Comparison of ENCODE assay signal across 10 cellular contexts in genomic region chr1:234315091-234315541, GRCh38. TPM values are rescaled to one million over a fixed set of nuclear protein-coding genes. Genes with fewer than 3 reads are reported as not detected.
DNase-seq lines count a peak whose midpoint lies in the region; ATAC-seq and TF ChIP-seq lines count a peak whose summit lies in the region.
"Had no signal": no experiment of that assay in that cellular context is flagged by ENCODE, and none has a peak within 500 bp of the region (broad histone marks: within the 10 kb centered on the region; RNA-seq: fewer than 3 reads in every experiment).

No MANE protein-coding gene starts in this region.

- no peaks in the 10 kb centered on the region for H3K79me2 ChIP-seq in OCI-LY7 (ENCODE audit: insufficient read depth, low read depth, low read length)

- no peak overlapping the region for H3K4me3 Mint-ChIP-seq in activated CD4-positive, alpha-beta memory T cell treated with anti-CD3 and anti-CD28 coated beads for 36 hours
- H3K4me3 Mint-ChIP-seq in activated CD4-positive, alpha-beta memory T cell treated with anti-CD3 and anti-CD28 coated beads, Interleukin-2, amount 10 ng/mL, durations not matched to agents 7 days and 5 days, result no peak overlapping the region
- peak overlapping the region; percentile 63 for H3K4me3 Mint-ChIP-seq in central memory CD8-positive, alpha-beta T cell

- H3K9me3 Mint-ChIP-seq in activated CD4-positive, alpha-beta memory T cell treated with anti-CD3 and anti-CD28 coated beads for 36 hours, result no peaks in the 10 kb centered on the region
- no peaks in the 10 kb centered on the region for H3K9me3 Mint-ChIP-seq in activated CD4-positive, alpha-beta memory T cell treated with anti-CD3 and anti-CD28 coated beads, Interleukin-2, amount 10 ng/mL, durations not matched to agents 7 days and 5 days
- no peaks in the 10 kb centered on the region for H3K9me3 Mint-ChIP-seq in central memory CD8-positive, alpha-beta T cell

- H3K36me3 ChIP-seq in OCI-LY7 (ENCODE audit: insufficient read depth, low read length), result no peaks in the 10 kb centered on the region
- H3K36me3 ChIP-seq: BE2C had no signal

- no peak for TF ChIP-seq CTCF in OCI-LY7 (conservative IDR thresholded peaks at IDR 0.05; ENCODE audit: low read length)

- H2AFZ ChIP-seq in OCI-LY7 (ENCODE audit: low read length), result peak overlapping the region; percentile 71; the same call in 1 of the 2 replicates

- no peak overlapping the region for H3K4me3 ChIP-seq in OCI-LY7 (ENCODE audit: low read depth, low read length, poor library complexity, severe bottlenecking)

- peak; percentile 95 for ATAC-seq in central memory CD8-positive, alpha-beta T cell (replicated peaks; ENCODE audit: extremely low read depth, poor library complexity, severe bottlenecking)
- no peak for ATAC-seq in GM19328 (IDR thresholded peaks at IDR 0.05; ENCODE audit: unreplicated experiment)

- no peak overlapping the region for H3K27ac Mint-ChIP-seq in activated CD4-positive, alpha-beta memory T cell treated with anti-CD3 and anti-CD28 coated beads for 36 hours
- H3K27ac Mint-ChIP-seq in activated CD4-positive, alpha-beta memory T cell treated with anti-CD3 and anti-CD28 coated beads, Interleukin-2, amount 10 ng/mL, durations not matched to agents 7 days and 5 days, result no peak overlapping the region
- peak overlapping the region; percentile 93 for H3K27ac Mint-ChIP-seq in central memory CD8-positive, alpha-beta T cell (ENCODE audit: low read depth)

- POLR2A ChIA-PET in activated CD4-positive, alpha-beta memory T cell treated with anti-CD3 and anti-CD28 coated beads for 36 hours (lab: Charles Lee), result interaction anchor here (1.1 kb wide), 1 partner anchor 58 kb away, joined by 3 read pairs; the partner anchor contains the start of gene COA6
- POLR2A ChIA-PET in activated CD4-positive, alpha-beta memory T cell treated with anti-CD3 and anti-CD28 coated beads, Interleukin-2, amount 10 ng/mL, durations not matched to agents 7 days and 5 days (lab: Charles Lee), result no interaction called here
- POLR2A ChIA-PET in OCI-LY7 (lab: Charles Lee), result no interaction called here

- peaks cover 38% of the 10 kb centered on the region for H3K27me3 Mint-ChIP-seq in activated CD4-positive, alpha-beta memory T cell treated with anti-CD3 and anti-CD28 coated beads for 36 hours
- no peaks in the 10 kb centered on the region for H3K27me3 Mint-ChIP-seq in activated CD4-positive, alpha-beta memory T cell treated with anti-CD3 and anti-CD28 coated beads, Interleukin-2, amount 10 ng/mL, durations not matched to agents 7 days and 5 days
- H3K27me3 Mint-ChIP-seq in central memory CD8-positive, alpha-beta T cell, result no peaks in the 10 kb centered on the region

- DNase-seq in activated CD4-positive, alpha-beta memory T cell treated with anti-CD3 and anti-CD28 coated beads for 36 hours, result peak; percentile 35
- DNase-seq in activated CD4-positive, alpha-beta memory T cell treated with anti-CD3 and anti-CD28 coated beads, Interleukin-2, amount 10 ng/mL, durations not matched to agents 7 days and 5 days, result no peak
- DNase-seq in OCI-LY7 (ENCODE audit: low spot score) (peak; percentile 16), C1 segment of cervical spinal cord (lab: John Stamatoyannopoulos, UW) (no peak), DMS153 (lab: John Stamatoyannopoulos, UW) (no peak)
- DNase-seq in central memory CD8-positive, alpha-beta T cell (ENCODE audit: low spot score in 2 of 2), result peak in 1 of 2 donors; percentile 25
- DNase-seq in stimulated activated CD4-positive, alpha-beta T cell treated with anti-CD3 and anti-CD28 coated beads, Interleukin-4, amount 100 ng/mL, for 24 hours, result peak; percentile 59
- DNase-seq: BE2C, NCI-H1930 had no signal

- H3K9me2 ChIP-seq in OCI-LY7 (ENCODE audit: insufficient read depth, low read length), result no peaks in the 10 kb centered on the region

- peaks cover 27% of the 10 kb centered on the region for H3K4me1 Mint-ChIP-seq in activated CD4-positive, alpha-beta memory T cell treated with anti-CD3 and anti-CD28 coated beads for 36 hours (ENCODE audit: low read depth)
- H3K4me1 Mint-ChIP-seq in activated CD4-positive, alpha-beta memory T cell treated with anti-CD3 and anti-CD28 coated beads, Interleukin-2, amount 10 ng/mL, durations not matched to agents 7 days and 5 days, result peaks cover 6% of the 10 kb centered on the region
- H3K4me1 Mint-ChIP-seq in central memory CD8-positive, alpha-beta T cell, result peaks cover 30% of the 10 kb centered on the region

- no peak overlapping the region for H3K27ac ChIP-seq in OCI-LY7 (ENCODE audit: low read depth, low read length, poor library complexity, severe bottlenecking)

- no peaks in the 10 kb centered on the region for H4K20me1 ChIP-seq in OCI-LY7 (ENCODE audit: insufficient read depth, low read length)

- no peaks in the 10 kb centered on the region for H3K9me3 ChIP-seq in OCI-LY7 (ENCODE audit: low read length)
- H3K9me3 ChIP-seq: BE2C had no signal

- no peak overlapping the region for H3K4me2 ChIP-seq in OCI-LY7 (ENCODE audit: low read length)

- intact Hi-C loops in activated CD4-positive, alpha-beta memory T cell treated with anti-CD3 and anti-CD28 coated beads for 36 hours (cut with micrococcal nuclease), result no loop called here
- intact Hi-C loops in OCI-LY7 (cut with micrococcal nuclease; ENCODE audit: unreplicated experiment), result no loop called here

- CTCF ChIA-PET in activated CD4-positive, alpha-beta memory T cell treated with anti-CD3 and anti-CD28 coated beads for 36 hours (lab: Charles Lee), result interaction anchor here (1.4 to 2.2 kb wide), 2 partner anchors 12 to 102 kb away, joined by 4 to 9 read pairs; no protein-coding TSS in a partner anchor
- CTCF ChIA-PET in activated CD4-positive, alpha-beta memory T cell treated with anti-CD3 and anti-CD28 coated beads, Interleukin-2, amount 10 ng/mL, durations not matched to agents 7 days and 5 days (lab: Charles Lee), result no interaction called here
- CTCF ChIA-PET in OCI-LY7 (lab: Charles Lee; ENCODE audit: unreplicated experiment), result no interaction called here

- H3K36me3 Mint-ChIP-seq in activated CD4-positive, alpha-beta memory T cell treated with anti-CD3 and anti-CD28 coated beads for 36 hours, result no peaks in the 10 kb centered on the region
- no peaks in the 10 kb centered on the region for H3K36me3 Mint-ChIP-seq in activated CD4-positive, alpha-beta memory T cell treated with anti-CD3 and anti-CD28 coated beads, Interleukin-2, amount 10 ng/mL, durations not matched to agents 7 days and 5 days (ENCODE audit: low read depth)
- H3K36me3 Mint-ChIP-seq in central memory CD8-positive, alpha-beta T cell (ENCODE audit: insufficient read depth), result peaks cover 2% of the 10 kb centered on the region

- BruUV-seq in OCI-LY7 (replicated peaks; lab: Mats Ljungman, UMichigan), result no TSS peak

- H3K4me1 ChIP-seq in OCI-LY7 (ENCODE audit: insufficient read depth, low read length, poor library complexity, severe bottlenecking), result peaks cover 7% of the 10 kb centered on the region
- H3K4me1 ChIP-seq: BE2C had no signal

RNA-seq across cellular contexts. Expression of gene COA6, which starts 58.1 kb away (rescaled TPM):
- 10 to 100 TPM; 57.7 to 58.5 TPM for total RNA-seq in activated CD4-positive, alpha-beta memory T cell treated with anti-CD3 and anti-CD28 coated beads for 36 hours
- 10 to 100 TPM; 39.7 to 44.7 TPM for total RNA-seq in activated CD4-positive, alpha-beta memory T cell treated with anti-CD3 and anti-CD28 coated beads, Interleukin-2, amount 10 ng/mL, durations not matched to agents 7 days and 5 days
- total RNA-seq in OCI-LY7 (2014; rRNA removed; shearing (Covaris generic)), result 40.1 and 45.5 TPM in 2 replicates
- 30.7 and 35.2 TPM in 2 replicates for total RNA-seq in OCI-LY7 (2022)

Comparison
In these comparisons a context has a peak if more than half of its experiments do, and no peak if none do; other contexts are left out.
1. DNase-seq: peak in activated CD4-positive, alpha-beta memory T cell treated with anti-CD3 and anti-CD28 coated beads for 36 hours (single experiment), OCI-LY7 (single experiment) and stimulated activated CD4-positive, alpha-beta T cell treated with anti-CD3 and anti-CD28 coated beads, Interleukin-4, amount 100 ng/mL, for 24 hours (single experiment); none in activated CD4-positive, alpha-beta memory T cell treated with anti-CD3 and anti-CD28 coated beads, Interleukin-2, amount 10 ng/mL, durations not matched to agents 7 days and 5 days (single experiment), C1 segment of cervical spinal cord (0 of 14) and DMS153 (single experiment).